In genomic region chr12:46460682-46461215, GRCh38 we compare ENCODE assay signal across 12 cellular contexts.
DNase-seq lines count a peak whose midpoint lies in the region; ATAC-seq and TF ChIP-seq lines count a peak whose summit lies in the region.
"Had no signal": no experiment of that assay in that cellular context is flagged by ENCODE, and none has a peak within 500 bp of the region (broad histone marks: within the 10 kb centered on the region; RNA-seq: fewer than 3 reads in every experiment).

No MANE protein-coding gene starts in this region.

- DNase-seq in CD4-positive, alpha-beta T cell: no peak
- no peak for DNase-seq in activated CD8-positive, alpha-beta T cell treated with anti-CD3 and anti-CD28 coated beads, Interleukin-2, amount 10 ng/mL, durations not matched to agents 7 days and 5 days
- DNase-seq in natural killer cell: no peak
- no peak for DNase-seq in activated effector memory CD4-positive, alpha-beta T cell treated with anti-CD3 and anti-CD28 coated beads, Interleukin-2, amount 50 U/mL, for 16 hours
- DNase-seq in glutamatergic neuron: no peak
- DNase-seq: heart right ventricle, lower lobe of right lung, NCI-H187 treated with DMSO at 0.1 percent for 48 hours, pancreas had no signal

- TF ChIP-seq CTCF in CD4-positive, alpha-beta T cell (IDR thresholded peaks at IDR 0.05): no peak
- no peak for TF ChIP-seq CTCF in natural killer cell (IDR thresholded peaks at IDR 0.05)
- TF ChIP-seq CTCF in glutamatergic neuron (IDR thresholded peaks at IDR 0.05; ENCODE audit: partially characterized antibody, unreplicated experiment): no peak

- no peaks in the 10 kb centered on the region for H3K36me3 Mint-ChIP-seq in CD4-positive, alpha-beta T cell (ENCODE audit: low read depth)
- peaks cover 7% of the 10 kb centered on the region for H3K36me3 Mint-ChIP-seq in activated CD8-positive, alpha-beta T cell treated with anti-CD3 and anti-CD28 coated beads, Interleukin-2, amount 10 ng/mL, durations not matched to agents 7 days and 5 days (ENCODE audit: low read depth)
- H3K36me3 Mint-ChIP-seq in natural killer cell: no peaks in the 10 kb centered on the region
- H3K36me3 Mint-ChIP-seq in glutamatergic neuron (ENCODE audit: unreplicated experiment): no peaks in the 10 kb centered on the region

- intact Hi-C loops in CD4-positive, alpha-beta T cell (cut with DNase I, micrococcal nuclease): no loop called here
- intact Hi-C loops in natural killer cell (cut with micrococcal nuclease): loop anchor here (5.0 kb wide), 1 partner anchor 87 kb away; no protein-coding TSS in a partner anchor

- H3K27me3 ChIP-seq in CD4-positive, alpha-beta T cell (ENCODE audit: control insufficient read depth, insufficient read depth, low read length): no peaks in the 10 kb centered on the region
- H3K27me3 ChIP-seq: heart right ventricle, pancreas had no signal

- POLR2A ChIA-PET in CD4-positive, alpha-beta T cell (lab: Charles Lee): interaction anchor here (0.5 to 2.0 kb wide), 7 partner anchors 10 to 191 kb away, joined by 3 to 10 read pairs (median 4); partner anchors contain the start of genes SLC38A1 and SLC38A2
- POLR2A ChIA-PET in activated CD8-positive, alpha-beta T cell treated with anti-CD3 and anti-CD28 coated beads, Interleukin-2, amount 10 ng/mL, durations not matched to agents 7 days and 5 days (lab: Charles Lee): interaction anchor here (0.7 to 3.0 kb wide), 7 partner anchors 10 to 191 kb away, joined by 3 to 14 read pairs (median 9); partner anchors contain the start of gene SLC38A1

- no peak for ATAC-seq in CD4-positive, alpha-beta T cell (ENCODE audit: poor library complexity)
- ATAC-seq in HG02610 (IDR thresholded peaks at IDR 0.05; ENCODE audit: unreplicated experiment) (peak; percentile 38), natural killer cell (peak in 1 of 3 donors; percentile 22), HG03135 (IDR thresholded peaks at IDR 0.05; ENCODE audit: unreplicated experiment) (no peak), HG03025 (IDR thresholded peaks at IDR 0.05; ENCODE audit: low FRiP score, unreplicated experiment) (no peak)
- peak; percentile 28 for ATAC-seq in activated CD8-positive, alpha-beta T cell treated with anti-CD3 and anti-CD28 coated beads, Interleukin-2, amount 10 ng/mL, durations not matched to agents 7 days and 5 days

- no peak overlapping the region for H3K27ac ChIP-seq in CD4-positive, alpha-beta T cell (ENCODE audit: low read depth, low read length)
- H3K27ac ChIP-seq: pancreas had no signal

- peaks cover 54% of the 10 kb centered on the region for H3K4me1 Mint-ChIP-seq in CD4-positive, alpha-beta T cell (ENCODE audit: low read depth)
- H3K4me1 Mint-ChIP-seq in activated CD8-positive, alpha-beta T cell treated with anti-CD3 and anti-CD28 coated beads, Interleukin-2, amount 10 ng/mL, durations not matched to agents 7 days and 5 days (ENCODE audit: low read depth): peaks cover 59% of the 10 kb centered on the region
- H3K4me1 Mint-ChIP-seq in natural killer cell (peaks cover 55 to 59% of the 10 kb centered on the region in 2 donors), glutamatergic neuron (ENCODE audit: low read depth, unreplicated experiment) (no peaks in the 10 kb centered on the region)

- CTCF ChIA-PET in CD4-positive, alpha-beta T cell (lab: Charles Lee): interaction anchor here (1.1 kb wide), 1 partner anchor 15 kb away, joined by 3 read pairs; no protein-coding TSS in a partner anchor
- CTCF ChIA-PET in activated CD8-positive, alpha-beta T cell treated with anti-CD3 and anti-CD28 coated beads, Interleukin-2, amount 10 ng/mL, durations not matched to agents 7 days and 5 days (lab: Charles Lee): interaction anchor here (0.8 to 2.0 kb wide), 6 partner anchors 9 to 201 kb away, joined by 3 to 17 read pairs (median 5); no protein-coding TSS in a partner anchor

- H3K9me3 Mint-ChIP-seq in CD4-positive, alpha-beta T cell: no peaks in the 10 kb centered on the region
- H3K9me3 Mint-ChIP-seq in activated CD8-positive, alpha-beta T cell treated with anti-CD3 and anti-CD28 coated beads, Interleukin-2, amount 10 ng/mL, durations not matched to agents 7 days and 5 days (ENCODE audit: insufficient read depth): peaks cover 14% of the 10 kb centered on the region
- H3K9me3 Mint-ChIP-seq in natural killer cell (no peaks in the 10 kb centered on the region), glutamatergic neuron (ENCODE audit: unreplicated experiment) (peaks cover 2% of the 10 kb centered on the region)

- H3K27me3 Mint-ChIP-seq in CD4-positive, alpha-beta T cell: no peaks in the 10 kb centered on the region
- H3K27me3 Mint-ChIP-seq in activated CD8-positive, alpha-beta T cell treated with anti-CD3 and anti-CD28 coated beads, Interleukin-2, amount 10 ng/mL, durations not matched to agents 7 days and 5 days (ENCODE audit: low read depth): no peaks in the 10 kb centered on the region
- H3K27me3 Mint-ChIP-seq in natural killer cell (ENCODE audit: low read depth in 2 of 2) (no peaks in the 10 kb centered on the region), glutamatergic neuron (ENCODE audit: unreplicated experiment) (no peaks in the 10 kb centered on the region)

- H3K9me3 ChIP-seq in CD4-positive, alpha-beta T cell (ENCODE audit: control insufficient read depth, low read length): no peaks in the 10 kb centered on the region
- H3K9me3 ChIP-seq: heart right ventricle, lower lobe of right lung, pancreas had no signal

- peak overlapping the region; percentile 76 for H3K27ac Mint-ChIP-seq in CD4-positive, alpha-beta T cell
- peak overlapping the region; percentile 92 for H3K27ac Mint-ChIP-seq in activated CD8-positive, alpha-beta T cell treated with anti-CD3 and anti-CD28 coated beads, Interleukin-2, amount 10 ng/mL, durations not matched to agents 7 days and 5 days
- H3K27ac Mint-ChIP-seq in natural killer cell: peak overlapping the region; percentile 87 to 89
- no peak overlapping the region for H3K27ac Mint-ChIP-seq in glutamatergic neuron (ENCODE audit: unreplicated experiment)

- H3K4me3 Mint-ChIP-seq in CD4-positive, alpha-beta T cell: peak overlapping the region; percentile 2
- no peak overlapping the region for H3K4me3 Mint-ChIP-seq in activated CD8-positive, alpha-beta T cell treated with anti-CD3 and anti-CD28 coated beads, Interleukin-2, amount 10 ng/mL, durations not matched to agents 7 days and 5 days
- peak overlapping the region; percentile 62 for H3K4me3 Mint-ChIP-seq in natural killer cell
- H3K4me3 Mint-ChIP-seq in glutamatergic neuron (ENCODE audit: unreplicated experiment): no peak overlapping the region

Comparison
In these comparisons a context has a peak if more than half of its experiments do, and no peak if none do; other contexts are left out.
1. ATAC-seq: peak in HG02610 (single experiment) and activated CD8-positive, alpha-beta T cell treated with anti-CD3 and anti-CD28 coated beads, Interleukin-2, amount 10 ng/mL, durations not matched to agents 7 days and 5 days (single experiment); none in CD4-positive, alpha-beta T cell (single experiment), HG03135 (single experiment) and HG03025 (single experiment).
2. H3K4me3 Mint-ChIP-seq: peak in CD4-positive, alpha-beta T cell (single experiment) and natural killer cell (single experiment); none in activated CD8-positive, alpha-beta T cell treated with anti-CD3 and anti-CD28 coated beads, Interleukin-2, amount 10 ng/mL, durations not matched to agents 7 days and 5 days (single experiment) and glutamatergic neuron (single experiment).